In the genomic region with DNA sequence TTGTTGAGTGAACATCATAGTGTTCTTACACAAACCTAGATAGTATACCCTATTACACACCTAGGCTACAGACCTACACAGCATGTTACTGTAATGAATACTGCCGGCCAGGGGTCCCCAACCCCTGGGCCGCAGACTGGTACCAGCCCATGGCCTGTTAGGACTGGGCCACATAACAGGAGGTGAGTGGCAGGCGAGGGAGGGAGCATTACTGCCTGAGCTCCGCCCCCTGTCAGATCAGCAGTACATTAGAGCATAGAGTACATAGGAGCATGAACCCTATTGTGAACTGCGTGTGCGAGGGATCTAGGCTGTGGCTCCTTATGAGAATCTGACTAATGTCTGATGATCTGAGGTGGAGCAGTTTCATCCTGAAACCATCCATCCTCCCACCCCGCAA, we compare ENCODE assay signal across 29 cellular contexts. TPM values are rescaled to one million over a fixed set of nuclear protein-coding genes. Genes with fewer than 3 reads are reported as not detected.
A peak's percentile ranks its signal among the peaks of the same experiment; 100 is the strongest.
DNase-seq lines count a peak whose midpoint lies in the region; ATAC-seq, FAIRE-seq and TF ChIP-seq lines count a peak whose summit lies in the region.
"Had no signal": no experiment of that assay in that cellular context is flagged by ENCODE, and none has a peak within 500 bp of the region (broad histone marks: within the 10 kb centered on the region; RNA-seq: fewer than 3 reads in every experiment).

No MANE protein-coding gene starts in this region.

- H3K27me3 Mint-ChIP-seq in H9 (ENCODE audit: low read depth): no peaks in the 10 kb centered on the region; the same call in 1 of the 2 replicates

- H3K4me2 ChIP-seq in OCI-LY3 (ENCODE audit: low read length) (peak overlapping the region; percentile 63), HepG2 (ENCODE audit: low read depth, low read length) (no peak overlapping the region), H9 (ENCODE audit: insufficient read depth, insufficient read length, low read length) (no peak overlapping the region)
- H3K4me2 ChIP-seq: BLaER1, PC-9 had no signal

- no peak overlapping the region for H3K4me3 Mint-ChIP-seq in H9
- H3K4me3 Mint-ChIP-seq: CD4-positive, CD25-positive, alpha-beta regulatory T cell; HFFc6 had no signal

- H2BK120ac ChIP-seq in H9 (ENCODE audit: low read depth, low read length, poor library complexity, severe bottlenecking): no peak overlapping the region

- no peak overlapping the region for H2BK5ac ChIP-seq in H9 (ENCODE audit: insufficient read length, low read length)

- H3K79me2 ChIP-seq in OCI-LY3 (ENCODE audit: low read length): no peaks in the 10 kb centered on the region
- H3K79me2 ChIP-seq in HepG2 (ENCODE audit: insufficient read depth, low read length): no peaks in the 10 kb centered on the region
- H3K79me2 ChIP-seq in H9 (ENCODE audit: insufficient read depth, low read length): no peaks in the 10 kb centered on the region

- TF ChIP-seq POLR2A in HepG2 (IDR thresholded peaks at IDR 0.05; ENCODE audit: insufficient read depth in 1 of 2, low read depth in 2 of 2, low read length in 2 of 2) (no peak), body of pancreas (IDR thresholded peaks at IDR 0.05) (no peak)

- intact Hi-C loops in HepG2 (cut with micrococcal nuclease; ENCODE audit: unreplicated experiment) (no loop called here), body of pancreas (cut with DNase I) (no loop called here)

- BruUV-seq in HepG2 (replicated peaks; lab: Mats Ljungman, UMichigan): no TSS peak

- H3K36me3 Mint-ChIP-seq in H9 (ENCODE audit: insufficient read depth in 1 of 3, low read depth in 3 of 3): no peaks in the 10 kb centered on the region
- H3K36me3 Mint-ChIP-seq: CD4-positive, CD25-positive, alpha-beta regulatory T cell had no signal

- H3K4me1 ChIP-seq in OCI-LY3 (ENCODE audit: low read length): peaks cover 30% of the 10 kb centered on the region
- peaks cover 4% of the 10 kb centered on the region for H3K4me1 ChIP-seq in HepG2 (ENCODE audit: insufficient read depth, low read length)
- no peaks in the 10 kb centered on the region for H3K4me1 ChIP-seq in body of pancreas
- no peaks in the 10 kb centered on the region for H3K4me1 ChIP-seq in H9 (ENCODE audit: insufficient read depth, low read length)
- H3K4me1 ChIP-seq: BLaER1 had no signal

- FAIRE-seq in HepG2 (lab: Jason Lieb, UNC) (no peak), RCC 7860 (lab: Jason Lieb, UNC) (no peak)
- FAIRE-seq: D721Med, H54, HTR-8/SVneo had no signal

- no peak overlapping the region for H3K4ac ChIP-seq in H9 (ENCODE audit: low read depth, low read length)

- in situ Hi-C loops in HepG2 (cut with HindIII; ENCODE audit: extremely low pct_ligation_motif_present, low pct_unique_long_range_greater_than_20kb): no loop called here

- H2BK12ac ChIP-seq in H9 (ENCODE audit: insufficient read length, low read depth, low read length): no peak overlapping the region

- TF ChIP-seq CTCF in OCI-LY3 (IDR thresholded peaks at IDR 0.05; ENCODE audit: low read depth, low read length): no peak
- TF ChIP-seq CTCF in HepG2 (CRISPR knock-in tag; IDR thresholded peaks at IDR 0.05): no peak
- TF ChIP-seq CTCF in body of pancreas (IDR thresholded peaks at IDR 0.05): no peak
- no peak for TF ChIP-seq CTCF in H9 (conservative IDR thresholded peaks at IDR 0.05)

- H2AFZ ChIP-seq in OCI-LY3 (ENCODE audit: low read depth, low read length): no peak overlapping the region
- no peak overlapping the region for H2AFZ ChIP-seq in HepG2 (ENCODE audit: low read length)
- H2AFZ ChIP-seq in H9 (ENCODE audit: low read length): no peak overlapping the region
- H2AFZ ChIP-seq: PC-9 had no signal

- CTCF ChIA-PET in HepG2 (lab: Yijun Ruan, JAX; ENCODE audit: low intra/inter-chr PET ratio, low total read pairs): no interaction called here

- no peak overlapping the region for H4K5ac ChIP-seq in H9 (ENCODE audit: insufficient read length, low read depth, low read length)

- H3K27ac Mint-ChIP-seq in H9: no peak overlapping the region; a peak in 1 of 7 replicates
- H3K27ac Mint-ChIP-seq: CD4-positive, CD25-positive, alpha-beta regulatory T cell; HFFc6 had no signal

- H3K9me3 Mint-ChIP-seq in H9: peaks cover 3 to 4% of the 10 kb centered on the region in 2 experiments; a peak in 2 of 5 replicates

- H3K79me1 ChIP-seq in H9 (ENCODE audit: insufficient read depth, low read depth, low read length, poor library complexity, severe bottlenecking): no peaks in the 10 kb centered on the region

- H3K9me3 ChIP-seq in OCI-LY3 (ENCODE audit: insufficient read depth, low read length): peaks cover 6% of the 10 kb centered on the region; the same call in 1 of the 2 replicates
- no peaks in the 10 kb centered on the region for H3K9me3 ChIP-seq in HepG2 (ENCODE audit: low read length)
- H3K9me3 ChIP-seq in body of pancreas: no peaks in the 10 kb centered on the region
- no peaks in the 10 kb centered on the region for H3K9me3 ChIP-seq in H9 (ENCODE audit: control insufficient read depth, low read depth, low read length)
- H3K9me3 ChIP-seq: BLaER1 had no signal

- no peak overlapping the region for H3K18ac ChIP-seq in H9 (ENCODE audit: insufficient read length, low read depth, low read length)

- TF ChIP-seq RAD21 in HepG2 (CRISPR knock-in tag; IDR thresholded peaks at IDR 0.05): no peak

- H3K14ac ChIP-seq in H9 (ENCODE audit: insufficient read depth, low read length): no peak overlapping the region

- H3K4me3 ChIP-seq in OCI-LY3 (ENCODE audit: low read length) (peak overlapping the region; percentile 25; the same call in 1 of the 2 replicates), HepG2 (replicated peaks in 1 of 3; ENCODE audit: insufficient read depth in 1 of 3, low read depth in 2 of 3, low read length in 3 of 3) (no peak overlapping the region), body of pancreas (no peak overlapping the region)
- H3K4me3 ChIP-seq: BLaER1, PC-9 had no signal

- no peaks in the 10 kb centered on the region for H3K4me1 Mint-ChIP-seq in H9

- H3K56ac ChIP-seq in H9 (ENCODE audit: insufficient read length, low read depth, low read length): no peak overlapping the region

- no peak overlapping the region for H2BK15ac ChIP-seq in H9 (ENCODE audit: low read depth, low read length)

- no peak overlapping the region for H3T11ph ChIP-seq in H9 (ENCODE audit: low read length)

- no peak overlapping the region for H3K23ac ChIP-seq in H9 (ENCODE audit: insufficient read length, low read depth, low read length)

- H4K8ac ChIP-seq in H9 (replicated peaks; ENCODE audit: insufficient read length, low read depth, low read length): no peak overlapping the region

- H2AK5ac ChIP-seq in H9 (ENCODE audit: insufficient read length, low read length): no peak overlapping the region

- no peak for TF ChIP-seq EP300 in HepG2 (IDR thresholded peaks at IDR 0.05; ENCODE audit: low read depth in 2 of 2, low read length in 2 of 2)
- no peak for TF ChIP-seq EP300 in HepG2 (CRISPR knock-in tag; IDR thresholded peaks at IDR 0.05; ENCODE audit: borderline replicate concordance)

- no peaks in the 10 kb centered on the region for H4K20me1 ChIP-seq in OCI-LY3 (ENCODE audit: insufficient read depth, low read length)
- H4K20me1 ChIP-seq in HepG2 (ENCODE audit: insufficient read depth, low read length): no peaks in the 10 kb centered on the region
- no peaks in the 10 kb centered on the region for H4K20me1 ChIP-seq in H9 (ENCODE audit: control insufficient read depth, insufficient read depth, insufficient read length)
- H4K20me1 ChIP-seq: BLaER1 had no signal

- H3K23me2 ChIP-seq in H9 (ENCODE audit: insufficient read length, low read depth, low read length, poor library complexity, severe bottlenecking): no peaks in the 10 kb centered on the region

- no peak overlapping the region for H3K9ac ChIP-seq in OCI-LY3 (ENCODE audit: low read length)
- no peak overlapping the region for H3K9ac ChIP-seq in HepG2 (ENCODE audit: insufficient read depth, low read depth, low read length)
- no peak overlapping the region for H3K9ac ChIP-seq in H9 (ENCODE audit: extremely low read depth, insufficient read length, low read length)
- H3K9ac ChIP-seq: BLaER1 had no signal

- POLR2A ChIA-PET in HepG2 (lab: Yijun Ruan, JAX): no interaction called here

- H3K36me3 ChIP-seq in OCI-LY3 (replicated peaks; ENCODE audit: low read depth, low read length) (peaks cover 25% of the 10 kb centered on the region), HepG2 (replicated peaks in 1 of 2; ENCODE audit: control insufficient read depth in 1 of 2, insufficient read depth in 2 of 2, low read length in 2 of 2) (peaks cover 5% of the 10 kb centered on the region in 2 experiments; a peak in 4 of 5 replicates), body of pancreas (replicated peaks in 1 of 2; ENCODE audit: insufficient read depth in 1 of 2, low read depth in 2 of 2) (no peaks in the 10 kb centered on the region)

- WGBS in HepG2 (ENCODE audit: low lambda C conversion rate): 49% methylated on average over 7 of the region's 7 CpGs
- 79 to 80% methylated on average over 6 to 7 of the region's 7 CpGs for whole genome bisulfite sequencing in body of pancreas, 2 donors
- no CpG with 5 or more reads among the region's 7 CpGs for WGBS in H9 (ENCODE audit: extremely low coverage, insufficient read length, low lambda C conversion rate)

- DNase-seq in activated CD8-positive, alpha-beta memory T cell treated with anti-CD3 and anti-CD28 coated beads for 24 hours: peak; percentile 40
- no peak for DNase-seq in activated CD8-positive, alpha-beta memory T cell treated with anti-CD3 and anti-CD28 coated beads, Interleukin-2, amount 50 U/mL, for 4 hours
- DNase-seq in HepG2 (ENCODE audit: low spot score) (no peak), body of pancreas (no peak), ecto neural progenitor cell (ENCODE audit: low spot score) (no peak), RCC 7860 (ENCODE audit: low spot score) (no peak), H9 (no peak)
- DNase-seq: 8988T; CD4-positive, CD25-positive, alpha-beta regulatory T cell; EL; GF-D8; HFFc6; KG1; MM.1S; NCI-H2081; NCI-H2171; NCI-H226; NCI-H510A; NCI-H748 treated with DMSO at 0.1 percent for 48 hours; NK-92 treated with Interleukin-12 subunit alpha and Interleukin-12 subunit beta, amount 100 ng/mL, for 24 hours; PC-9; SHP77; T-helper 1 cell had no signal

- H2BK20ac ChIP-seq in H9 (ENCODE audit: low read depth, low read length, poor library complexity, severe bottlenecking): no peak overlapping the region

- H3K27me3 ChIP-seq in OCI-LY3 (ENCODE audit: low read depth, low read length) (no peaks in the 10 kb centered on the region), HepG2 (ENCODE audit: control insufficient read depth in 1 of 2, insufficient read depth in 2 of 2, low read length in 2 of 2) (no peaks in the 10 kb centered on the region), body of pancreas (no peaks in the 10 kb centered on the region), H9 (ENCODE audit: insufficient read depth, low read length) (no peaks in the 10 kb centered on the region)
- H3K27me3 ChIP-seq: BLaER1 had no signal

- ATAC-seq in HepG2 (peak; percentile 67), body of pancreas (no peak)

- no peak overlapping the region for H4K91ac ChIP-seq in H9 (ENCODE audit: insufficient read length, low read depth, low read length)

- H3K27ac ChIP-seq in OCI-LY3 (ENCODE audit: low read length): peak overlapping the region; percentile 36; the same call in 1 of the 2 replicates
- no peak overlapping the region for H3K27ac ChIP-seq in HepG2 (ENCODE audit: extremely low read length, insufficient read depth, low read length)
- H3K27ac ChIP-seq in body of pancreas: no peak overlapping the region
- no peak overlapping the region for H3K27ac ChIP-seq in H9 (ENCODE audit: insufficient read length, low read depth, low read length)
- H3K27ac ChIP-seq: BLaER1, PC-9, RWPE1 had no signal

RNA-seq across cellular contexts. Expression of a gene that starts 24.6 kb away (rescaled TPM):
- total RNA-seq in HepG2 (2016; rRNA removed; fragmentation: Illumina TruSeq; extraction: Trizol) (0.53 and 0.83 TPM in 2 replicates), body of pancreas (1 to 10 TPM; 2.6 to 5.7 TPM), H9 (2021) (4.3 and 4.8 TPM in 2 replicates)
- total RNA-seq in HepG2 (2016; cell fraction: cytosol; rRNA removed; fragmentation: Illumina TruSeq; extraction: Trizol; ENCODE audit: low read depth): under 0.01 and 0.09 TPM in 2 replicates
- total RNA-seq in HepG2 (2016; cell fraction: insoluble cytoplasmic fraction; rRNA removed; fragmentation: Illumina TruSeq; extraction: Trizol): 0.61 and 0.86 TPM in 2 replicates
- total RNA-seq in HepG2 (2016; cell fraction: membrane; rRNA removed; fragmentation: Illumina TruSeq; extraction: Trizol): 0.25 and 0.31 TPM in 2 replicates
- total RNA-seq in HepG2 (2016; cell fraction: nucleus; rRNA removed; fragmentation: Illumina TruSeq; extraction: Trizol): 0.19 and 0.44 TPM in 2 replicates
- 0.09 and 0.16 TPM in 2 replicates for polyA plus RNA-seq in HepG2 (2011; rRNA removed)
- polyA plus RNA-seq in HepG2 (2011; cell fraction: cytosol; rRNA removed): 0.09 and 0.10 TPM in 2 replicates
- 0.11 and 0.19 TPM in 2 replicates for polyA plus RNA-seq in HepG2 (2011; cell fraction: nucleus; rRNA removed)
- 0.05 and 0.08 TPM in 2 replicates for polyA plus RNA-seq in HepG2 (2012)
- polyA plus RNA-seq in HepG2 (2016; cell fraction: cytosol; fragmentation: Illumina TruSeq; extraction: Trizol; ENCODE audit: low read depth): 0.06 and 0.08 TPM in 2 replicates
- 0.59 and 0.73 TPM in 2 replicates for polyA plus RNA-seq in HepG2 (2016; cell fraction: insoluble cytoplasmic fraction; fragmentation: Illumina TruSeq; extraction: Trizol; ENCODE audit: low read depth)
- 0.10 and 0.11 TPM in 2 replicates for polyA plus RNA-seq in HepG2 (2016; cell fraction: membrane; fragmentation: Illumina TruSeq; extraction: Trizol; ENCODE audit: low read depth)
- 0.48 and 0.55 TPM in 2 replicates for polyA plus RNA-seq in HepG2 (2016; cell fraction: nucleus; fragmentation: Illumina TruSeq; extraction: Trizol; ENCODE audit: insufficient read depth, low read depth)
- polyA minus RNA-seq in HepG2 (2011; rRNA and poly(A)+ RNA removed; ENCODE audit: low replicate concordance): 0.06 TPM in 1 of 2 replicates, not detected in the other
- 0.10 TPM in 1 of 2 replicates, not detected in the other for polyA minus RNA-seq in HepG2 (2011; cell fraction: cytosol; rRNA and poly(A)+ RNA removed)
- 0.12 and 0.13 TPM in 2 replicates for polyA minus RNA-seq in HepG2 (2011; cell fraction: nucleus; rRNA and poly(A)+ RNA removed)
